In genomic region chrX:15349046-15349445, GRCh38 we compare ENCODE assay signal across 9 cellular contexts. TPM values are rescaled to one million over a fixed set of nuclear protein-coding genes. Genes with fewer than 3 reads are reported as not detected.
A peak's percentile ranks its signal among the peaks of the same experiment; 100 is the strongest.
DNase-seq lines count a peak whose midpoint lies in the region; ATAC-seq, FAIRE-seq and TF ChIP-seq lines count a peak whose summit lies in the region.
"Had no signal": no experiment of that assay in that cellular context is flagged by ENCODE, and none has a peak within 500 bp of the region (broad histone marks: within the 10 kb centered on the region; RNA-seq: fewer than 3 reads in every experiment).

No MANE protein-coding gene starts in this region.

- no peak overlapping the region for H3K4me3 Mint-ChIP-seq in HFFc6
- H3K4me3 Mint-ChIP-seq: activated naive CD4-positive, alpha-beta T cell treated with anti-CD3 and anti-CD28 coated beads, Interleukin-2, amount 50 U/mL, for 24 hours had no signal

- H3K4me3 ChIP-seq in ascending aorta: no peak overlapping the region
- H3K4me3 ChIP-seq in small intestine (ENCODE audit: low read depth in 1 of 2, low read length in 2 of 2): no peak overlapping the region

- no peaks in the 10 kb centered on the region for H3K27me3 ChIP-seq in ascending aorta
- no peaks in the 10 kb centered on the region for H3K27me3 ChIP-seq in small intestine (ENCODE audit: control insufficient read depth in 2 of 2, insufficient read depth in 2 of 2, low read length in 2 of 2)

- DNase-seq in SKM-1 treated with dmso at 0.1 percent for 144 hours (lab: John Stamatoyannopoulos, UW; ENCODE audit: unreplicated experiment) (peak; percentile 32), SKM-1 (lab: John Stamatoyannopoulos, UW; ENCODE audit: unreplicated experiment) (no peak), HFFc6 (peak; percentile 53), NCI-H510A (lab: John Stamatoyannopoulos, UW) (peak; percentile 44), ascending aorta (ENCODE audit: low spot score in 2 of 2) (no peak), hepatic stellate cell (ENCODE audit: low spot score) (peak; percentile 38), small intestine (peak; percentile 47)

- no peaks in the 10 kb centered on the region for H3K9me3 Mint-ChIP-seq in HFFc6
- H3K9me3 Mint-ChIP-seq: activated naive CD4-positive, alpha-beta T cell treated with anti-CD3 and anti-CD28 coated beads, Interleukin-2, amount 50 U/mL, for 24 hours had no signal

- no peak for FAIRE-seq in small intestine (lab: Jason Lieb, UNC)

- WGBS in small intestine, 3 donors: 16 to 31% (median 16%) methylated on average over 2 of the region's 2 CpGs

- no peaks in the 10 kb centered on the region for H3K4me1 Mint-ChIP-seq in HFFc6 (ENCODE audit: low read depth)
- H3K4me1 Mint-ChIP-seq: activated naive CD4-positive, alpha-beta T cell treated with anti-CD3 and anti-CD28 coated beads, Interleukin-2, amount 50 U/mL, for 24 hours had no signal

- no peak overlapping the region for H3K27ac Mint-ChIP-seq in HFFc6
- H3K27ac Mint-ChIP-seq: activated naive CD4-positive, alpha-beta T cell treated with anti-CD3 and anti-CD28 coated beads, Interleukin-2, amount 50 U/mL, for 24 hours had no signal

- H3K4me1 ChIP-seq in ascending aorta (no peaks in the 10 kb centered on the region), small intestine (ENCODE audit: control insufficient read depth in 2 of 2, insufficient read depth in 1 of 2, low read depth in 1 of 2, low read length in 1 of 2) (no peaks in the 10 kb centered on the region)

- no peak overlapping the region for H3K27ac ChIP-seq in ascending aorta
- H3K27ac ChIP-seq in small intestine (ENCODE audit: low read depth in 1 of 2, low read length in 1 of 2): no peak overlapping the region

- H3K27me3 Mint-ChIP-seq in HFFc6 (ENCODE audit: insufficient read depth): no peaks in the 10 kb centered on the region; the same call in none of the 2 replicates
- H3K27me3 Mint-ChIP-seq: activated naive CD4-positive, alpha-beta T cell treated with anti-CD3 and anti-CD28 coated beads, Interleukin-2, amount 50 U/mL, for 24 hours had no signal

- H3K36me3 ChIP-seq in ascending aorta: peaks cover 0 to 3% of the 10 kb centered on the region in 2 donors
- H3K36me3 ChIP-seq in small intestine (ENCODE audit: control insufficient read depth in 2 of 2, insufficient read depth in 2 of 2, low read length in 2 of 2): no peaks in the 10 kb centered on the region

- TF ChIP-seq CTCF in HFFc6 (IDR thresholded peaks at IDR 0.05) (peak; percentile 73), ascending aorta (IDR thresholded peaks at IDR 0.05) (peak in 2 of 3 experiments; percentile 20 to 57)

- H3K9me3 ChIP-seq in ascending aorta (no peaks in the 10 kb centered on the region), small intestine (ENCODE audit: control insufficient read depth, low read depth) (no peaks in the 10 kb centered on the region)

- H3K36me3 Mint-ChIP-seq in HFFc6 (ENCODE audit: low read depth): no peaks in the 10 kb centered on the region
- H3K36me3 Mint-ChIP-seq: activated naive CD4-positive, alpha-beta T cell treated with anti-CD3 and anti-CD28 coated beads, Interleukin-2, amount 50 U/mL, for 24 hours had no signal

- intact Hi-C loops in ascending aorta (cut with DNase I): loop anchor here (2.0 kb wide), 2 partner anchors 120 to 216 kb away; no protein-coding TSS in a partner anchor

- no peak for ATAC-seq in HG02981 (IDR thresholded peaks at IDR 0.05; ENCODE audit: unreplicated experiment)

RNA-seq across cellular contexts. Expression of gene PIGA, which starts 13.7 kb away (rescaled TPM):
- 1 to 10 TPM; 4.8 to 6.8 (median 6.0) TPM for total RNA-seq in HFFc6 (2021; fragmentation: NEBNext Ultra II Directional; extraction: Animal tissue kit (Norgen Biotek cat#: 25700))
- 54.6 TPM for total RNA-seq in ascending aorta
- polyA plus RNA-seq in small intestine: 1 to 10 TPM; 4.3 to 6.1 (median 4.7) TPM

RNA-seq across cellular contexts. Expression of gene ASB11, which starts 33.6 kb away (rescaled TPM):
- not detected for total RNA-seq in HFFc6 (2021; fragmentation: NEBNext Ultra II Directional; extraction: Animal tissue kit (Norgen Biotek cat#: 25700))
- total RNA-seq in ascending aorta: not detected
- polyA plus RNA-seq in small intestine: under 1 TPM in 2 of 3 donors, not detected in 1; 0.01 to 0.27 TPM

RNA-seq across cellular contexts. Expression of gene VEGFD, which starts 35.2 kb away (rescaled TPM):
- not detected for total RNA-seq in HFFc6 (2021; fragmentation: NEBNext Ultra II Directional; extraction: Animal tissue kit (Norgen Biotek cat#: 25700))
- 0.85 TPM for total RNA-seq in ascending aorta
- 1 to 10 TPM; 1.1 to 1.6 (median 1.1) TPM for polyA plus RNA-seq in small intestine

Comparison
In these comparisons a context has a peak if more than half of its experiments do, and no peak if none do; other contexts are left out.
1. DNase-seq: peak in SKM-1 treated with dmso at 0.1 percent for 144 hours (single experiment), HFFc6 (single experiment), NCI-H510A (single experiment), hepatic stellate cell (single experiment) and small intestine (single experiment); none in SKM-1 (single experiment) and ascending aorta (0 of 2).